In genomic region chr9:113997610-113998009, GRCh38 we compare ENCODE assay signal across 13 cellular contexts.
"Had no signal": no experiment of that assay in that cellular context is flagged by ENCODE, and none has a peak within 500 bp of the region (broad histone marks: within the 10 kb centered on the region; RNA-seq: fewer than 3 reads in every experiment).

No MANE protein-coding gene starts in this region.

- H3K9me3 ChIP-seq: mucosa of descending colon had no signal

- H3K27ac ChIP-seq: dorsolateral prefrontal cortex, skin epidermis had no signal

- H3K27ac Mint-ChIP-seq: activated naive CD8-positive, alpha-beta T cell treated with anti-CD3 and anti-CD28 coated beads, Interleukin-2, amount 10 ng/mL, durations not matched to agents 7 days and 5 days; nephron; type B pancreatic cell had no signal

- H3K27me3 Mint-ChIP-seq: type B pancreatic cell had no signal

- H3K4me3 ChIP-seq: dorsolateral prefrontal cortex, mucosa of descending colon, skin epidermis had no signal

- H3K9me3 Mint-ChIP-seq: activated naive CD8-positive, alpha-beta T cell treated with anti-CD3 and anti-CD28 coated beads, Interleukin-2, amount 10 ng/mL, durations not matched to agents 7 days and 5 days; nephron; type B pancreatic cell had no signal

- H3K36me3 Mint-ChIP-seq: activated naive CD8-positive, alpha-beta T cell treated with anti-CD3 and anti-CD28 coated beads, Interleukin-2, amount 10 ng/mL, durations not matched to agents 7 days and 5 days had no signal

- DNase-seq: activated CD4-positive, alpha-beta T cell treated with anti-CD3 and anti-CD28 coated beads for 4 hours; activated naive CD8-positive, alpha-beta T cell treated with anti-CD3 and anti-CD28 coated beads, Interleukin-2, amount 10 ng/mL, durations not matched to agents 7 days and 5 days; activated T-cell treated with anti-CD3 and anti-CD28 coated beads, Interleukin-2, amount 50 U/mL, for 48 hours; anterior cingulate cortex; dorsolateral prefrontal cortex; hippocampal formation; mammary epithelial cell; mucosa of descending colon; T-helper 9 cell had no signal

- H3K4me3 Mint-ChIP-seq: activated naive CD8-positive, alpha-beta T cell treated with anti-CD3 and anti-CD28 coated beads, Interleukin-2, amount 10 ng/mL, durations not matched to agents 7 days and 5 days; nephron; type B pancreatic cell had no signal

- ATAC-seq: esophagus mucosa, mucosa of descending colon had no signal

- H3K27me3 ChIP-seq: dorsolateral prefrontal cortex had no signal
